ENCODE assay signal across 8 cellular contexts in genomic region chr1:112714313-112715263, GRCh38. TPM values are rescaled to one million over a fixed set of nuclear protein-coding genes. Genes with fewer than 3 reads are reported as not detected.
DNase-seq lines count a peak whose midpoint lies in the region; ATAC-seq and TF ChIP-seq lines count a peak whose summit lies in the region.

No MANE protein-coding gene starts in this region.

- BruUV-seq in PC-3 (replicated peaks; lab: Mats Ljungman, UMichigan): no TSS peak

- H3K4me3 ChIP-seq in CD8-positive, alpha-beta T cell (ENCODE audit: low read depth, low read length): peak overlapping the region; percentile 52
- H3K4me3 ChIP-seq in PC-3 (ENCODE audit: low read length) (peak overlapping the region; percentile 70), mucosa of rectum (ENCODE audit: low read length in 2 of 2) (peak overlapping the region; percentile 63 to 66)

- H3K27ac Mint-ChIP-seq in CD8-positive, alpha-beta T cell: no peak overlapping the region

- H3K27ac ChIP-seq in CD8-positive, alpha-beta T cell (ENCODE audit: low read depth, low read length): no peak overlapping the region
- no peak overlapping the region for H3K27ac ChIP-seq in PC-3 (ENCODE audit: low read length)
- H3K27ac ChIP-seq in mucosa of rectum (ENCODE audit: low read depth in 2 of 2, low read length in 2 of 2): no peak overlapping the region

- peaks cover 25% of the 10 kb centered on the region for H3K4me1 ChIP-seq in CD8-positive, alpha-beta T cell (ENCODE audit: insufficient read depth, low read length)
- H3K4me1 ChIP-seq in PC-3 (ENCODE audit: insufficient read depth, low read length) (peaks cover 13% of the 10 kb centered on the region; the same call in 1 of the 2 replicates), mucosa of rectum (ENCODE audit: control insufficient read depth in 2 of 2, insufficient read depth in 2 of 2, low read length in 2 of 2) (peaks cover 21 to 25% of the 10 kb centered on the region in 2 donors)

- H3K9me3 ChIP-seq in CD8-positive, alpha-beta T cell (ENCODE audit: low read length): no peaks in the 10 kb centered on the region
- no peaks in the 10 kb centered on the region for H3K9me3 ChIP-seq in PC-3 (ENCODE audit: low read length)
- no peaks in the 10 kb centered on the region for H3K9me3 ChIP-seq in mucosa of rectum (ENCODE audit: control insufficient read depth in 2 of 2, low read length in 2 of 2)

- no peaks in the 10 kb centered on the region for H3K9me3 Mint-ChIP-seq in CD8-positive, alpha-beta T cell

- H3K27me3 Mint-ChIP-seq in CD8-positive, alpha-beta T cell (ENCODE audit: low read depth): peaks cover 10% of the 10 kb centered on the region

- H3K4me1 Mint-ChIP-seq in CD8-positive, alpha-beta T cell (ENCODE audit: low read depth): peaks cover 21% of the 10 kb centered on the region

- ATAC-seq in CD8-positive, alpha-beta T cell: no peak
- peak; percentile 19 for ATAC-seq in GM21717 (IDR thresholded peaks at IDR 0.05; ENCODE audit: unreplicated experiment)
- peak; percentile 12 for ATAC-seq in PC-3
- ATAC-seq in GM21619 (IDR thresholded peaks at IDR 0.05; ENCODE audit: unreplicated experiment): no peak
- ATAC-seq in GM21737 (IDR thresholded peaks at IDR 0.05; ENCODE audit: unreplicated experiment): no peak

- H2AFZ ChIP-seq in PC-3 (ENCODE audit: low read length): peak overlapping the region; percentile 88

- H3F3A ChIP-seq in PC-3 (ENCODE audit: low read length, unreplicated experiment): no peaks in the 10 kb centered on the region

- no peaks in the 10 kb centered on the region for H3K36me3 ChIP-seq in CD8-positive, alpha-beta T cell (ENCODE audit: insufficient read depth, low read length)
- H3K36me3 ChIP-seq in PC-3 (ENCODE audit: low read depth, low read length) (no peaks in the 10 kb centered on the region), mucosa of rectum (ENCODE audit: control insufficient read depth in 2 of 2, insufficient read depth in 2 of 2, low read length in 2 of 2) (no peaks in the 10 kb centered on the region)

- TF ChIP-seq CTCF in CD8-positive, alpha-beta T cell (IDR thresholded peaks at IDR 0.05): no peak
- 0 out of 2 replicates have a peak, but pooled peaks have one; percentile 26 for TF ChIP-seq CTCF in PC-3 (conservative IDR thresholded peaks at IDR 0.05; ENCODE audit: low read depth, low read length)

- H3K4me2 ChIP-seq in PC-3 (ENCODE audit: low read length): peak overlapping the region; percentile 92

- POLR2A ChIA-PET in CD8-positive, alpha-beta T cell (lab: Charles Lee): interaction anchor here (0.8 to 2.5 kb wide), 8 partner anchors 10 to 358 kb away, joined by 3 to 19 read pairs (median 6); partner anchors contain the start of genes CAPZA1, CTTNBP2NL, LRIG2 and MOV10
- POLR2A ChIA-PET in PC-3 (lab: Charles Lee; ENCODE audit: unreplicated experiment): interaction anchor here (0.6 kb wide), 3 partner anchors 42 to 95 kb away, joined by 3 to 7 read pairs (median 3); partner anchors contain the start of gene ST7L

- H3K79me2 ChIP-seq in PC-3 (ENCODE audit: low read length): no peaks in the 10 kb centered on the region

- peak overlapping the region; percentile 82 for H3K4me3 Mint-ChIP-seq in CD8-positive, alpha-beta T cell

- no peaks in the 10 kb centered on the region for H3K9me2 ChIP-seq in PC-3 (replicated peaks; ENCODE audit: low read length)

- H4K20me1 ChIP-seq in PC-3 (ENCODE audit: low read length): no peaks in the 10 kb centered on the region

- intact Hi-C loops in CD8-positive, alpha-beta T cell (cut with DNase I, micrococcal nuclease): loop anchor here (1.0 to 5.0 kb wide), 8 partner anchors 96 to 1098 kb away; partner anchors contain the start of genes MAGI3 (in 2 of the 2), CAPZA1 (in 1 of the 2), LRIG2 (in 1 of the 2) and RSBN1 (in 1 of the 2)
- intact Hi-C loops in PC-3 (cut with micrococcal nuclease): loop anchor here (2.0 to 5.0 kb wide), 4 partner anchors 153 to 963 kb away; partner anchors contain the start of genes LRIG2 and SLC16A1

- DNase-seq in CD8-positive, alpha-beta T cell: peak in 2 of 7 experiments; percentile 26 to 30
- DNase-seq in PC-3: peak; percentile 20
- peak; percentile 70 for DNase-seq in ecto neural progenitor cell (ENCODE audit: low spot score)
- DNase-seq in NCI-H345 treated with DMSO at 0.1 percent for 48 hours (lab: John Stamatoyannopoulos, UW; ENCODE audit: unreplicated experiment): no peak

- CTCF ChIA-PET in CD8-positive, alpha-beta T cell (lab: Charles Lee): interaction anchor here (1.0 to 4.6 kb wide), 17 partner anchors 13 to 673 kb away, joined by 3 to 61 read pairs (median 6); partner anchors contain the start of genes CAPZA1, LRIG2, MOV10 and ST7L
- CTCF ChIA-PET in PC-3 (lab: Charles Lee): interaction anchor here (0.5 to 3.0 kb wide), 7 partner anchors 41 to 358 kb away, joined by 3 to 23 read pairs (median 5); partner anchors contain the start of gene LRIG2

- H3K9ac ChIP-seq in PC-3 (ENCODE audit: low read length): peak overlapping the region; percentile 46
- H3K9ac ChIP-seq in mucosa of rectum (ENCODE audit: low read depth in 1 of 2, low read length in 2 of 2): peak overlapping the region; percentile 44 to 48

- no peaks in the 10 kb centered on the region for H3K27me3 ChIP-seq in CD8-positive, alpha-beta T cell (ENCODE audit: insufficient read depth, low read length)
- H3K27me3 ChIP-seq in PC-3 (ENCODE audit: low read length) (no peaks in the 10 kb centered on the region), mucosa of rectum (ENCODE audit: control insufficient read depth in 2 of 2, insufficient read depth in 2 of 2, low read length in 2 of 2) (peaks cover 3 to 5% of the 10 kb centered on the region in 2 donors)

- no peaks in the 10 kb centered on the region for H3K36me3 Mint-ChIP-seq in CD8-positive, alpha-beta T cell

RNA-seq across cellular contexts. Expression of gene PPM1J, which starts 0.5 kb away (rescaled TPM):
- total RNA-seq in CD8-positive, alpha-beta T cell: under 1 TPM; 0.57 to 0.69 TPM
- total RNA-seq in PC-3 (2014; rRNA removed): 0.80 and 1.4 TPM in 2 replicates

RNA-seq across cellular contexts. Expression of gene RHOC, which starts 7.7 kb away (rescaled TPM):
- total RNA-seq in CD8-positive, alpha-beta T cell: 1 to 10 TPM; 7.9 TPM
- 399 and 405 TPM in 2 replicates for total RNA-seq in PC-3 (2014; rRNA removed)

RNA-seq across cellular contexts. Expression of gene MOV10, which starts 40.1 kb away (rescaled TPM):
- 10 to 100 TPM; 92.4 to 94.7 TPM for total RNA-seq in CD8-positive, alpha-beta T cell
- 68.5 and 71.6 TPM in 2 replicates for total RNA-seq in PC-3 (2014; rRNA removed)

Comparison
In these comparisons a context has a peak if more than half of its experiments do, and no peak if none do; other contexts are left out.
1. ATAC-seq: peak in GM21717 (single experiment) and PC-3 (single experiment); none in CD8-positive, alpha-beta T cell (single experiment), GM21619 (single experiment) and GM21737 (single experiment).
2. RNA of gene RHOC, which starts 7.7 kb away (total RNA-seq): 399 to 405 TPM in PC-3; 7.9 TPM in CD8-positive, alpha-beta T cell; every median in the first group is over 10 times any median in the second.
3. Peak in every context shown above with its lines, with median percentiles within 50 percentile points of each other: H3K4me3 ChIP-seq.